8 cellular contexts compared by ENCODE assay signal in genomic region chr1:161444725-161445124, GRCh38.
DNase-seq lines count a peak whose midpoint lies in the region; ATAC-seq and TF ChIP-seq lines count a peak whose summit lies in the region.
"Not testable (repeated sequence)": the region's sequence is repeated elsewhere in the genome, so short reads cannot be mapped to it uniquely, and the experiment has no call there.

No MANE protein-coding gene starts in this region.

- H3K9me3 ChIP-seq in BE2C; iPS-15b (ENCODE audit: control insufficient read depth, insufficient read depth, low read length); naive thymus-derived CD4-positive, alpha-beta T cell (ENCODE audit: control insufficient read depth in 2 of 3, low read length in 3 of 3); transverse colon: not testable (repeated sequence)

- not testable (repeated sequence) for H3K4me3 Mint-ChIP-seq in activated CD4-positive, alpha-beta T cell treated with anti-CD3 and anti-CD28 coated beads for 36 hours; naive thymus-derived CD4-positive, alpha-beta T cell

- not testable (repeated sequence) for H3K4me1 ChIP-seq in BE2C; iPS-15b (ENCODE audit: control insufficient read depth, insufficient read depth, low read length); naive thymus-derived CD4-positive, alpha-beta T cell (ENCODE audit: control insufficient read depth in 2 of 2, insufficient read depth in 2 of 2, low read length in 2 of 2); transverse colon

- not testable (repeated sequence) for H3K4me1 Mint-ChIP-seq in activated CD4-positive, alpha-beta T cell treated with anti-CD3 and anti-CD28 coated beads for 36 hours; naive thymus-derived CD4-positive, alpha-beta T cell

- 84 to 97% methylated on average over 6 to 14 of the region's 18 CpGs for whole genome bisulfite sequencing in transverse colon (ENCODE audit: low coverage in 1 of 2), 2 donors

- not testable (repeated sequence) for ATAC-seq in activated CD4-positive, alpha-beta T cell treated with anti-CD3 and anti-CD28 coated beads for 36 hours
- peak; percentile 44 for ATAC-seq in naive thymus-derived CD4-positive, alpha-beta T cell
- peak; percentile 62 for ATAC-seq in sciatic nerve

- not testable (repeated sequence) for H3K27ac Mint-ChIP-seq in activated CD4-positive, alpha-beta T cell treated with anti-CD3 and anti-CD28 coated beads for 36 hours; naive thymus-derived CD4-positive, alpha-beta T cell

- not testable (repeated sequence) for TF ChIP-seq CTCF in BE2C (IDR thresholded peaks at IDR 0.05; ENCODE audit: low read depth, low read length); dorsolateral prefrontal cortex (IDR thresholded peaks at IDR 0.05 in 54 of 56, conservative IDR thresholded peaks at IDR 0.05 in 2 of 56; ENCODE audit: low read depth in 1 of 56, partially characterized antibody in 56 of 56); transverse colon (IDR thresholded peaks at IDR 0.05)

- H3K4me3 ChIP-seq in BE2C (ENCODE audit: low read depth, low read length); dorsolateral prefrontal cortex; naive thymus-derived CD4-positive, alpha-beta T cell (ENCODE audit: low read length); transverse colon: not testable (repeated sequence)
- H3K4me3 ChIP-seq in iPS-15b (ENCODE audit: low read depth, low read length), result peak overlapping the region; percentile 19

- peak; percentile 25 for DNase-seq in BE2C
- peak; percentile 15 for DNase-seq in activated CD4-positive, alpha-beta T cell treated with anti-CD3 and anti-CD28 coated beads for 36 hours
- peak; percentile 20 for DNase-seq in activated T-helper 1 cell treated with Interleukin-2 at 50 U/mL for 16 hours (ENCODE audit: low read depth)
- peak in 7 of 10 donors; percentile 27 to 75 (median 52) for DNase-seq in dorsolateral prefrontal cortex
- DNase-seq in naive thymus-derived CD4-positive, alpha-beta T cell, result peak in 2 of 9 donors; percentile 20 to 44
- DNase-seq in sciatic nerve (ENCODE audit: low spot score), result peak; percentile 69
- DNase-seq in transverse colon, result peak; percentile 19

- not testable (repeated sequence) for TF ChIP-seq POLR2A in transverse colon (IDR thresholded peaks at IDR 0.05)

- POLR2A ChIA-PET in activated CD4-positive, alpha-beta T cell treated with anti-CD3 and anti-CD28 coated beads for 36 hours (lab: Charles Lee); naive thymus-derived CD4-positive, alpha-beta T cell (lab: Charles Lee): not testable (repeated sequence)

- H3K9me3 Mint-ChIP-seq in activated CD4-positive, alpha-beta T cell treated with anti-CD3 and anti-CD28 coated beads for 36 hours (ENCODE audit: low read depth); naive thymus-derived CD4-positive, alpha-beta T cell: not testable (repeated sequence)

- CTCF ChIA-PET in activated CD4-positive, alpha-beta T cell treated with anti-CD3 and anti-CD28 coated beads for 36 hours (lab: Charles Lee); naive thymus-derived CD4-positive, alpha-beta T cell (lab: Charles Lee): not testable (repeated sequence)

- H3K9ac ChIP-seq in iPS-15b (ENCODE audit: low read depth, low read length), result not testable (repeated sequence)

- not testable (repeated sequence) for H3K36me3 ChIP-seq in BE2C; iPS-15b (ENCODE audit: control insufficient read depth, insufficient read depth, low read length); naive thymus-derived CD4-positive, alpha-beta T cell (ENCODE audit: control insufficient read depth in 2 of 3, insufficient read depth in 3 of 3, low read length in 3 of 3); transverse colon

- in situ Hi-C loops in transverse colon (cut with MboI; ENCODE audit: low pct_ligation_motif_present in 1 of 4, low pct_unique_long_range_greater_than_20kb in 1 of 4, low sequenced_read_pairs in 3 of 4), result not testable (repeated sequence)

- not testable (repeated sequence) for H3K27me3 Mint-ChIP-seq in activated CD4-positive, alpha-beta T cell treated with anti-CD3 and anti-CD28 coated beads for 36 hours
- peaks cover 6 to 12% (median 8%) of the 10 kb centered on the region in 5 donors for H3K27me3 Mint-ChIP-seq in naive thymus-derived CD4-positive, alpha-beta T cell

- intact Hi-C loops in activated CD4-positive, alpha-beta T cell treated with anti-CD3 and anti-CD28 coated beads for 36 hours (cut with DNase I, micrococcal nuclease), result loop anchor here (10.0 kb wide), 1 partner anchor 50 kb away; no protein-coding TSS in a partner anchor
- intact Hi-C loops in dorsolateral prefrontal cortex (cut with DNase I); sciatic nerve (cut with DNase I); transverse colon (cut with DNase I; ENCODE audit: low total_unique reads): not testable (repeated sequence)
- intact Hi-C loops in naive thymus-derived CD4-positive, alpha-beta T cell (cut with micrococcal nuclease), result loop anchor here (10.0 kb wide), 1 partner anchor 50 kb away; no protein-coding TSS in a partner anchor

- not testable (repeated sequence) for H3K27me3 ChIP-seq in BE2C; iPS-15b (ENCODE audit: control insufficient read depth, insufficient read depth, low read length); naive thymus-derived CD4-positive, alpha-beta T cell (ENCODE audit: control insufficient read depth in 2 of 2, insufficient read depth in 2 of 2, low read length in 2 of 2)
- H3K27me3 ChIP-seq in dorsolateral prefrontal cortex (peaks cover 0 to 17% (median 9%) of the 10 kb centered on the region in 45 donors), transverse colon (peaks cover 14% of the 10 kb centered on the region)

- TF ChIP-seq EP300 in transverse colon (IDR thresholded peaks at IDR 0.05; ENCODE audit: low read depth), result not testable (repeated sequence)

- not testable (repeated sequence) for H3K36me3 Mint-ChIP-seq in activated CD4-positive, alpha-beta T cell treated with anti-CD3 and anti-CD28 coated beads for 36 hours (ENCODE audit: low read depth); naive thymus-derived CD4-positive, alpha-beta T cell

- not testable (repeated sequence) for H3K27ac ChIP-seq in dorsolateral prefrontal cortex; naive thymus-derived CD4-positive, alpha-beta T cell (ENCODE audit: low read depth, low read length); transverse colon
